ENCODE assay signal across 26 cellular contexts in the genomic region with DNA sequence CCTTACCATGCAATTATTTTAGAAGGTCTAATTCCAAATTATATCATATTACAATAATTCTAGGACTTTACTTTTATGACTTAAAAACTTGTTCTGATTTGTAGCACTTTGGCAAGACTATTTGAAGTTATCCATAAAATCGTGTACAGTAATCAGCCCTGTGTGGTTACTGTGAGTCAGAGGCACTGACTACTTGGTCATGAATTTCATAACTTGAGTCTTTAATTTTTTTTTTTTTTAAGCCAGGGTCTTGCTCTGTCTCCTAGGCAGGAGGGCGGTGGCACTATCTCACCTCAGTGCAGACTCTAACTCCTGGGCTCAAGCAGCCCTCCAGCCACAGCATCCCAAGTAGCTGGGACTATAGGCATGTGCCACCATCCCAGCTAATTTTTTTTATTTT.
DNase-seq lines count a peak whose midpoint lies in the region; ATAC-seq and FAIRE-seq lines count a peak whose summit lies in the region.
"Had no signal": no experiment of that assay in that cellular context is flagged by ENCODE, and none has a peak within 500 bp of the region (broad histone marks: within the 10 kb centered on the region; RNA-seq: fewer than 3 reads in every experiment).

No MANE protein-coding gene starts in this region.

- no peak overlapping the region for H3K14ac ChIP-seq in neuronal stem cell (ENCODE audit: low read length)

- H3K27ac ChIP-seq in epithelial cell of prostate (peak overlapping the region; percentile 33), neuronal stem cell (replicated peaks; ENCODE audit: low read length) (no peak overlapping the region)
- H3K27ac ChIP-seq: cardiac muscle cell, hepatocyte, neural progenitor cell, tibial artery had no signal

- no peak overlapping the region for H3K9ac ChIP-seq in neuronal stem cell (ENCODE audit: low read depth, low read length, poor library complexity)
- H3K9ac ChIP-seq: neural progenitor cell had no signal

- H3K36me3 ChIP-seq in neuronal stem cell (replicated peaks in 1 of 2; ENCODE audit: control insufficient read depth in 2 of 2, insufficient read depth in 2 of 2, low read length in 2 of 2): no peaks in the 10 kb centered on the region
- H3K36me3 ChIP-seq: cardiac muscle cell, neural progenitor cell, tibial artery had no signal

- H2AK5ac ChIP-seq in neuronal stem cell (ENCODE audit: low read depth, low read length): no peak overlapping the region

- H3K23ac ChIP-seq in neuronal stem cell (ENCODE audit: low read depth, low read length, poor library complexity): no peak overlapping the region

- no peak overlapping the region for H3K4me2 ChIP-seq in neuronal stem cell (ENCODE audit: insufficient read depth, low read length, poor library complexity, severe bottlenecking)
- H3K4me2 ChIP-seq: hepatocyte, neural progenitor cell had no signal

- H2BK120ac ChIP-seq in neuronal stem cell (ENCODE audit: low read depth, low read length): no peak overlapping the region

- H2BK5ac ChIP-seq in neuronal stem cell (ENCODE audit: low read length): no peak overlapping the region

- no peaks in the 10 kb centered on the region for H3K27me3 ChIP-seq in neuronal stem cell (ENCODE audit: control insufficient read depth in 3 of 3, insufficient read depth in 3 of 3, low read depth in 1 of 3, low read length in 3 of 3)
- H3K27me3 ChIP-seq: cardiac muscle cell, hepatocyte, neural progenitor cell, tibial artery had no signal

- WGBS in neuronal stem cell (ENCODE audit: extremely low coverage in 2 of 2, insufficient read length in 2 of 2, insufficient replicate concordance in 1 of 2), 2 donors: no CpG with 5 or more reads among the region's 2 CpGs

- H2AFZ ChIP-seq in neuronal stem cell (ENCODE audit: low read length): no peak overlapping the region
- H2AFZ ChIP-seq: hepatocyte, neural progenitor cell had no signal

- H3K9me3 ChIP-seq in neuronal stem cell (replicated peaks in 1 of 2; ENCODE audit: control insufficient read depth in 2 of 2, insufficient read depth in 1 of 2, low read depth in 1 of 2, low read length in 2 of 2): no peaks in the 10 kb centered on the region
- H3K9me3 ChIP-seq: tibial artery had no signal

- no peak overlapping the region for H3K18ac ChIP-seq in neuronal stem cell (ENCODE audit: low read length)

- H3K4ac ChIP-seq in neuronal stem cell (ENCODE audit: low read length): peak overlapping the region; percentile 11

- H4K91ac ChIP-seq in neuronal stem cell (ENCODE audit: low read depth, low read length, poor library complexity): no peak overlapping the region

- H4K8ac ChIP-seq in neuronal stem cell (ENCODE audit: low read depth, low read length): no peak overlapping the region

- no peak for ATAC-seq in HG03025 (IDR thresholded peaks at IDR 0.05; ENCODE audit: low FRiP score, unreplicated experiment)
- ATAC-seq: activated CD8-positive, alpha-beta T cell treated with anti-CD3 and anti-CD28 coated beads, Interleukin-2, amount 10 ng/mL, durations not matched to agents 7 days and 5 days; CD8-positive, alpha-beta T cell; esophagus mucosa; stimulated activated effector memory CD8-positive, alpha-beta T cell treated with anti-CD3 and anti-CD28 coated beads, Interleukin-12 subunit alpha, Interleukin-12 subunit beta, amount 100 ng/mL, for 72 hours had no signal

- FAIRE-seq in RCC 7860 (lab: Jason Lieb, UNC): peak; percentile 75

- H3K79me1 ChIP-seq in neuronal stem cell (ENCODE audit: low read depth, low read length): no peaks in the 10 kb centered on the region

- H2BK12ac ChIP-seq in neuronal stem cell (ENCODE audit: low read length): no peak overlapping the region

- H2BK15ac ChIP-seq in neuronal stem cell (ENCODE audit: low read length): no peak overlapping the region

- no peak overlapping the region for H3K4me3 ChIP-seq in neuronal stem cell (ENCODE audit: low read length in 2 of 2)
- H3K4me3 ChIP-seq: cardiac muscle cell, hepatocyte, neural progenitor cell, tibial artery had no signal

- DNase-seq in ELR (ENCODE audit: low read depth) (peak; percentile 71), RCC 7860 (ENCODE audit: low spot score) (peak; percentile 8), epithelial cell of prostate (ENCODE audit: low read depth, low spot score) (peak; percentile 45), neuronal stem cell (ENCODE audit: low spot score) (no peak), SKM-1 treated with dmso at 0.1 percent for 144 hours (lab: John Stamatoyannopoulos, UW; ENCODE audit: unreplicated experiment) (no peak), MV-4-11 (lab: John Stamatoyannopoulos, UW) (no peak), NCI-H748 treated with DMSO at 0.1 percent for 48 hours (lab: John Stamatoyannopoulos, UW) (no peak)
- DNase-seq: activated B cell treated with CpG ODN at 0.5 μM for 24 hours; activated CD8-positive, alpha-beta T cell treated with anti-CD3 and anti-CD28 coated beads, Interleukin-2, amount 10 ng/mL, durations not matched to agents 7 days and 5 days; activated T-cell treated with anti-CD3 and anti-CD28 coated beads, Interleukin-2, amount 50 U/mL, for 48 hours; CD8-positive, alpha-beta T cell; DMS53; H7; islet precursor cell; midbrain; NCI-H1092; NCI-H2081; NCI-H524; stimulated activated CD4-positive, alpha-beta T cell treated with anti-CD3 and anti-CD28 coated beads, Interleukin-15, amount 100 ng/mL, for 24 hours; tibial artery had no signal

- no peaks in the 10 kb centered on the region for H3K4me1 ChIP-seq in neuronal stem cell (ENCODE audit: control insufficient read depth in 2 of 2, insufficient read depth in 1 of 2, low read depth in 1 of 2, low read length in 2 of 2)
- H3K4me1 ChIP-seq: neural progenitor cell, tibial artery had no signal

Comparison
In these comparisons a context has a peak if more than half of its experiments do, and no peak if none do; other contexts are left out.
1. DNase-seq: peak in ELR (single experiment), RCC 7860 (single experiment) and epithelial cell of prostate (single experiment); none in neuronal stem cell (single experiment), SKM-1 treated with dmso at 0.1 percent for 144 hours (single experiment), MV-4-11 (single experiment) and NCI-H748 treated with DMSO at 0.1 percent for 48 hours (single experiment).